ENCODE assay signal across 8 cellular contexts in the genomic region with DNA sequence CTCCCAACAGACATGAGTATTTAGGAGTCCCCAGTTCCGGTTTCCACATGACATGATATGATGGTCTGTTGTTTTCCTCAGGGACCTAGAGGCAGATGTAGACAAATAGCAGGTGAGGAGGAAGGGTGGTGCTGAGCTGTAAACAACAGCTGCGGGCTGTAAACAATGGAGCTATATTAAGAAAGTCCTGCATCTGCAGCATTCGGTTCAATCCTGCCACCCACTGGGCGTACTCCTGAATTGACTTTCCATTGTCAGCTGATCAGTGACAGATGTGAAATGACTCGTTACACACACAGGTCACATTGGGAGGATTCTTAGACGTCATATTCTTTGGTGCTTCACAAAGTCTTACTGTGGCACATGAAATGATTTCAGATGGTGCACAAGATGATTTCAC. TPM values are rescaled to one million over a fixed set of nuclear protein-coding genes. Genes with fewer than 3 reads are reported as not detected.
A peak's percentile ranks its signal among the peaks of the same experiment; 100 is the strongest.
DNase-seq lines count a peak whose midpoint lies in the region; ATAC-seq and TF ChIP-seq lines count a peak whose summit lies in the region.

No MANE protein-coding gene starts in this region.

- no peak overlapping the region for H2AFZ ChIP-seq in parathyroid adenoma

- no peaks in the 10 kb centered on the region for H3K36me3 Mint-ChIP-seq in activated CD8-positive, alpha-beta memory T cell treated with anti-CD3 and anti-CD28 coated beads, Interleukin-2, amount 10 ng/mL, durations not matched to agents 7 days and 5 days

- H3K4me2 ChIP-seq in parathyroid adenoma (ENCODE audit: low read length), result no peak overlapping the region

- no peaks in the 10 kb centered on the region for H3K9me3 Mint-ChIP-seq in activated CD8-positive, alpha-beta memory T cell treated with anti-CD3 and anti-CD28 coated beads, Interleukin-2, amount 10 ng/mL, durations not matched to agents 7 days and 5 days (ENCODE audit: low read depth)

- TF ChIP-seq CTCF in parathyroid adenoma (IDR thresholded peaks at IDR 0.05), result peak; percentile 38

- no peaks in the 10 kb centered on the region for H3K27me3 ChIP-seq in parathyroid adenoma (ENCODE audit: control insufficient read depth, insufficient read depth, low read length)

- H3K27me3 Mint-ChIP-seq in activated CD8-positive, alpha-beta memory T cell treated with anti-CD3 and anti-CD28 coated beads, Interleukin-2, amount 10 ng/mL, durations not matched to agents 7 days and 5 days, result peaks cover 15% of the 10 kb centered on the region

- H3K9ac ChIP-seq in parathyroid adenoma, result no peak overlapping the region

- peak; percentile 66 for DNase-seq in activated CD8-positive, alpha-beta memory T cell treated with anti-CD3 and anti-CD28 coated beads, Interleukin-2, amount 10 ng/mL, durations not matched to agents 7 days and 5 days
- no peak for DNase-seq in activated CD8-positive, alpha-beta memory T cell treated with anti-CD3 and anti-CD28 coated beads, Interleukin-2, amount 50 U/mL, for 48 hours
- DNase-seq in NCI-H2029 treated with DMSO at 0.1 percent for 48 hours (lab: John Stamatoyannopoulos, UW), result no peak

- H3K4me1 ChIP-seq in parathyroid adenoma, result peaks cover 2% of the 10 kb centered on the region

- CTCF ChIA-PET in activated CD8-positive, alpha-beta memory T cell treated with anti-CD3 and anti-CD28 coated beads, Interleukin-2, amount 10 ng/mL, durations not matched to agents 7 days and 5 days (lab: Charles Lee), result interaction anchor here (1.0 to 1.1 kb wide), 3 partner anchors 48 to 250 kb away, joined by 3 to 5 read pairs (median 3); no protein-coding TSS in a partner anchor

- H3K4me3 Mint-ChIP-seq in activated CD8-positive, alpha-beta memory T cell treated with anti-CD3 and anti-CD28 coated beads, Interleukin-2, amount 10 ng/mL, durations not matched to agents 7 days and 5 days, result no peak overlapping the region

- H3K4me1 Mint-ChIP-seq in activated CD8-positive, alpha-beta memory T cell treated with anti-CD3 and anti-CD28 coated beads, Interleukin-2, amount 10 ng/mL, durations not matched to agents 7 days and 5 days, result peaks cover 4% of the 10 kb centered on the region

- no peaks in the 10 kb centered on the region for H3K79me2 ChIP-seq in parathyroid adenoma

- no peak overlapping the region for H3K4me3 ChIP-seq in parathyroid adenoma (ENCODE audit: low read depth, low read length)

- ATAC-seq in activated CD8-positive, alpha-beta memory T cell treated with anti-CD3 and anti-CD28 coated beads, Interleukin-2, amount 10 ng/mL, durations not matched to agents 7 days and 5 days, result peak; percentile 74
- ATAC-seq in GM21528 (IDR thresholded peaks at IDR 0.05; ENCODE audit: low FRiP score, unreplicated experiment), result peak; percentile 98
- ATAC-seq in HG03565 (IDR thresholded peaks at IDR 0.05; ENCODE audit: unreplicated experiment), result peak; percentile 98
- peak; percentile 69 for ATAC-seq in esophagus mucosa

- no peaks in the 10 kb centered on the region for H3K9me3 ChIP-seq in parathyroid adenoma (ENCODE audit: control insufficient read depth, low read length)

- no peak overlapping the region for H3K27ac ChIP-seq in parathyroid adenoma

- H3K27ac Mint-ChIP-seq in activated CD8-positive, alpha-beta memory T cell treated with anti-CD3 and anti-CD28 coated beads, Interleukin-2, amount 10 ng/mL, durations not matched to agents 7 days and 5 days, result no peak overlapping the region

- no peaks in the 10 kb centered on the region for H3K36me3 ChIP-seq in parathyroid adenoma (ENCODE audit: control insufficient read depth, insufficient read depth, low read length)

TF ChIP-seq in PFSK-1, 5 proteins besides CTCF, POLR2A, EP300 and RAD21:
- TF ChIP-seq TAF1 (IDR thresholded peaks at IDR 0.05; ENCODE audit: borderline replicate concordance, insufficient read depth, low read length), result no peak
- TF ChIP-seq, protein P1, sequence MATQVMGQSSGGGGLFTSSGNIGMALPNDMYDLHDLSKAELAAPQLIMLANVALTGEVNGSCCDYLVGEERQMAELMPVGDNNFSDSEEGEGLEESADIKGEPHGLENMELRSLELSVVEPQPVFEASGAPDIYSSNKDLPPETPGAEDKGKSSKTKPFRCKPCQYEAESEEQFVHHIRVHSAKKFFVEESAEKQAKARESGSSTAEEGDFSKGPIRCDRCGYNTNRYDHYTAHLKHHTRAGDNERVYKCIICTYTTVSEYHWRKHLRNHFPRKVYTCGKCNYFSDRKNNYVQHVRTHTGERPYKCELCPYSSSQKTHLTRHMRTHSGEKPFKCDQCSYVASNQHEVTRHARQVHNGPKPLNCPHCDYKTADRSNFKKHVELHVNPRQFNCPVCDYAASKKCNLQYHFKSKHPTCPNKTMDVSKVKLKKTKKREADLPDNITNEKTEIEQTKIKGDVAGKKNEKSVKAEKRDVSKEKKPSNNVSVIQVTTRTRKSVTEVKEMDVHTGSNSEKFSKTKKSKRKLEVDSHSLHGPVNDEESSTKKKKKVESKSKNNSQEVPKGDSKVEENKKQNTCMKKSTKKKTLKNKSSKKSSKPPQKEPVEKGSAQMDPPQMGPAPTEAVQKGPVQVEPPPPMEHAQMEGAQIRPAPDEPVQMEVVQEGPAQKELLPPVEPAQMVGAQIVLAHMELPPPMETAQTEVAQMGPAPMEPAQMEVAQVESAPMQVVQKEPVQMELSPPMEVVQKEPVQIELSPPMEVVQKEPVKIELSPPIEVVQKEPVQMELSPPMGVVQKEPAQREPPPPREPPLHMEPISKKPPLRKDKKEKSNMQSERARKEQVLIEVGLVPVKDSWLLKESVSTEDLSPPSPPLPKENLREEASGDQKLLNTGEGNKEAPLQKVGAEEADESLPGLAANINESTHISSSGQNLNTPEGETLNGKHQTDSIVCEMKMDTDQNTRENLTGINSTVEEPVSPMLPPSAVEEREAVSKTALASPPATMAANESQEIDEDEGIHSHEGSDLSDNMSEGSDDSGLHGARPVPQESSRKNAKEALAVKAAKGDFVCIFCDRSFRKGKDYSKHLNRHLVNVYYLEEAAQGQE (IDR thresholded peaks at IDR 0.05; ENCODE audit: insufficient read depth in 1 of 2, low read depth in 2 of 2, low read length in 2 of 2), result no peak
- 0 out of 2 replicates have a peak, but pooled peaks have one; percentile 21 for TF ChIP-seq SIN3A (IDR thresholded peaks at IDR 0.05; ENCODE audit: borderline replicate concordance, insufficient read depth, low read length)
- TF ChIP-seq FOXP2 (optimal IDR thresholded peaks at IDR 0.05; ENCODE audit: borderline replicate concordance, extremely low read depth, extremely low read length, insufficient read depth), result peak; percentile 99
TF ChIP-seq in PFSK-1: peak in this region for 2.

RNA-seq across cellular contexts. Expression of a gene that starts 26.8 kb away (rescaled TPM):
- total RNA-seq in activated CD8-positive, alpha-beta memory T cell treated with anti-CD3 and anti-CD28 coated beads, Interleukin-2, amount 10 ng/mL, durations not matched to agents 7 days and 5 days, result under 1 TPM; 0.32 to 0.40 TPM
- polyA plus RNA-seq in PFSK-1 (2012; ENCODE audit: insufficient read length, low read depth), result 0.08 TPM
- total RNA-seq in esophagus mucosa, result 0.12 TPM

RNA-seq across cellular contexts. Expression of a gene that starts 30.9 kb away (rescaled TPM):
- total RNA-seq in activated CD8-positive, alpha-beta memory T cell treated with anti-CD3 and anti-CD28 coated beads, Interleukin-2, amount 10 ng/mL, durations not matched to agents 7 days and 5 days, result 10 to 100 TPM in 1 of 2 experiments, 1 to 10 TPM in 1; 9.1 to 10.9 TPM
- polyA plus RNA-seq in PFSK-1 (2012; ENCODE audit: insufficient read length, low read depth), result 6.4 TPM
- 7.9 TPM for total RNA-seq in esophagus mucosa

RNA-seq across cellular contexts. Expression of a gene that starts 53.3 kb away (rescaled TPM):
- total RNA-seq in activated CD8-positive, alpha-beta memory T cell treated with anti-CD3 and anti-CD28 coated beads, Interleukin-2, amount 10 ng/mL, durations not matched to agents 7 days and 5 days, result 1 to 10 TPM; 1.1 to 2.0 TPM
- 13.0 TPM for polyA plus RNA-seq in PFSK-1 (2012; ENCODE audit: insufficient read length, low read depth)
- total RNA-seq in esophagus mucosa, result 8.7 TPM

RNA-seq across cellular contexts. Expression of a gene that starts 57.0 kb away (rescaled TPM):
- total RNA-seq in activated CD8-positive, alpha-beta memory T cell treated with anti-CD3 and anti-CD28 coated beads, Interleukin-2, amount 10 ng/mL, durations not matched to agents 7 days and 5 days, result not detected
- polyA plus RNA-seq in PFSK-1 (2012; ENCODE audit: insufficient read length, low read depth), result not detected
- not detected for total RNA-seq in esophagus mucosa
